9 cellular contexts compared by ENCODE assay signal in the genomic region with DNA sequence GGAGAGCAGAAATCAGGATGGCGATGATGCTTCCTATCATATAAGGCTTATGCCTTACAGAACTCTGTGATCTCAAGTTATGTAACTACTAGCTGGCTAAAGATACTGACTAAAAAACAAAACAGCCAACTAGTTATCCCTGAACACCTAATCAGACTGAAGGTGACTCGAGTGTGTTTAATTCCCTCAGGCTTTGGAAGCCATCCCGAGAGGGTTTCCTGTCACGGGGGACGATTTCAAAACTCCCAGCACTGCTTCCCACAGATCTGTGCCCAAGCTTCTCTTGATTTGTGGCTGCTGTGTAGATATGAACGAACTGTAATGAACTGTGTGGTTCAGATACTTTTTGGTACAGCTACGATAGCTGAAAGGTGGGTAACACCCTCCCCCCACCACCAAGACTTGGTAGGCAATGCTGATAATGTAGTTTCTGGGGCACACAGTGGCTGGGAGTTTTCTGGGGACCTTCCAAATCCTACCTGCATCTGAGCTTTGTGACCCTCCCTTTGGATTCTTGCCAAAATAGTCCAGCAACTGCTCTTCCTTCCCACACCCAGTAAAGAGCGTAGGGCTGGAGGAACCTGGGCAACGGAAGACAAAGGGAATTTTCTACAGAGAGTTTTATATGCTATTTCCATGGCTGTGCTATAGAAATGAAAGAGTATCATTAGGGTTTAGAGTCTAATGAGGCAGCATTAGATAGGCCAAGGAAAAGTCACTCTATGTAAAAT.
DNase-seq lines count a peak whose midpoint lies in the region; ATAC-seq and TF ChIP-seq lines count a peak whose summit lies in the region.
"Had no signal": no experiment of that assay in that cellular context is flagged by ENCODE, and none has a peak within 500 bp of the region (broad histone marks: within the 10 kb centered on the region; RNA-seq: fewer than 3 reads in every experiment).

No MANE protein-coding gene starts in this region.

- DNase-seq in HT-29 (ENCODE audit: low spot score) (peak; percentile 53), SJSA1 (ENCODE audit: low read depth in 1 of 2, low spot score in 2 of 2) (no peak), heart left ventricle (peak in 1 of 5 donors; percentile 24), retinal pigment epithelial cell (ENCODE audit: low read depth) (peak; percentile 24)
- DNase-seq in stimulated activated CD4-positive, alpha-beta T cell treated with anti-CD3 and anti-CD28 coated beads, Interleukin-15, amount 100 ng/mL, for 24 hours, result no peak
- DNase-seq: activated naive CD4-positive, alpha-beta T cell treated with anti-CD3 and anti-CD28 coated beads, Interleukin-2, amount 50 U/mL, for 16 hours had no signal

- no peaks in the 10 kb centered on the region for H3K27me3 ChIP-seq in SJSA1 (replicated peaks)
- no peaks in the 10 kb centered on the region for H3K27me3 ChIP-seq in heart left ventricle

- no peak for TF ChIP-seq CTCF in heart left ventricle (IDR thresholded peaks at IDR 0.05)
- no peak for TF ChIP-seq CTCF in retinal pigment epithelial cell (conservative IDR thresholded peaks at IDR 0.05; ENCODE audit: low read depth, low read length)

- H3K4me3 ChIP-seq in SJSA1 (no peak overlapping the region), heart left ventricle (peak overlapping the region in 3 of 12 donors; percentile 4 to 24 (median 23)), retinal pigment epithelial cell (ENCODE audit: low read length) (no peak overlapping the region)

- TF ChIP-seq POLR2A in heart left ventricle (IDR thresholded peaks at IDR 0.05), result no peak

- H3K4me1 ChIP-seq in SJSA1 (replicated peaks), result peaks cover 32% of the 10 kb centered on the region
- peaks cover 0 to 48% (median 33%) of the 10 kb centered on the region in 12 donors for H3K4me1 ChIP-seq in heart left ventricle

- H3K36me3 ChIP-seq in SJSA1 (no peaks in the 10 kb centered on the region), heart left ventricle (no peaks in the 10 kb centered on the region)

- H3K9me3 ChIP-seq in SJSA1 (replicated peaks) (peaks cover 5% of the 10 kb centered on the region; the same call in 1 of the 2 replicates), heart left ventricle (peaks cover 0 to 13% (median 8%) of the 10 kb centered on the region in 12 donors)

- intact Hi-C loops in heart left ventricle (cut with DNase I), result loop anchor here in 4 of 10 donors (5.0 kb wide), 3 partner anchors 37 to 77 kb away; no protein-coding TSS in a partner anchor

- H3K27ac ChIP-seq in SJSA1, result peak overlapping the region; percentile 92; the same call in 1 of the 2 replicates
- peak overlapping the region; percentile 7 to 88 (median 78) for H3K27ac ChIP-seq in heart left ventricle

- WGBS in heart left ventricle, 4 donors, result 24 to 30% (median 25%) methylated on average over 9 of the region's 9 CpGs

- ATAC-seq in heart left ventricle, result peak; percentile 19 to 51 (median 34)
- ATAC-seq in GM21447 (IDR thresholded peaks at IDR 0.05; ENCODE audit: unreplicated experiment), result no peak
- ATAC-seq in GM21786 (IDR thresholded peaks at IDR 0.05; ENCODE audit: unreplicated experiment), result no peak
- ATAC-seq in GM21381 (IDR thresholded peaks at IDR 0.05; ENCODE audit: unreplicated experiment), result no peak

Comparison
In these comparisons a context has a peak if more than half of its experiments do, and no peak if none do; other contexts are left out.
1. DNase-seq: peak in HT-29 (single experiment) and retinal pigment epithelial cell (single experiment); none in SJSA1 (0 of 2) and stimulated activated CD4-positive, alpha-beta T cell treated with anti-CD3 and anti-CD28 coated beads, Interleukin-15, amount 100 ng/mL, for 24 hours (single experiment).
2. ATAC-seq: peak in heart left ventricle (4 of 4); none in GM21447 (single experiment), GM21786 (single experiment) and GM21381 (single experiment).